Comparison of ENCODE assay signal across 1 cellular context in genomic region chr22:27719535-27720227, GRCh38.
TF ChIP-seq lines count a peak whose summit lies in the region.

No MANE protein-coding gene starts in this region.

TF ChIP-seq in SK-N-SH treated with all-trans-retinoic acid at 6 μM for 48 hours, 23 proteins besides CTCF, POLR2A, EP300 and RAD21 (continued from another document):
- TF ChIP-seq CREB5 (CRISPR knock-in tag; IDR thresholded peaks at IDR 0.05; ENCODE audit: low read depth): no peak
TF ChIP-seq in SK-N-SH treated with all-trans-retinoic acid at 6 μM for 48 hours: peak in this region for 0.
